ENCODE assay signal across 10 cellular contexts in the genomic region with DNA sequence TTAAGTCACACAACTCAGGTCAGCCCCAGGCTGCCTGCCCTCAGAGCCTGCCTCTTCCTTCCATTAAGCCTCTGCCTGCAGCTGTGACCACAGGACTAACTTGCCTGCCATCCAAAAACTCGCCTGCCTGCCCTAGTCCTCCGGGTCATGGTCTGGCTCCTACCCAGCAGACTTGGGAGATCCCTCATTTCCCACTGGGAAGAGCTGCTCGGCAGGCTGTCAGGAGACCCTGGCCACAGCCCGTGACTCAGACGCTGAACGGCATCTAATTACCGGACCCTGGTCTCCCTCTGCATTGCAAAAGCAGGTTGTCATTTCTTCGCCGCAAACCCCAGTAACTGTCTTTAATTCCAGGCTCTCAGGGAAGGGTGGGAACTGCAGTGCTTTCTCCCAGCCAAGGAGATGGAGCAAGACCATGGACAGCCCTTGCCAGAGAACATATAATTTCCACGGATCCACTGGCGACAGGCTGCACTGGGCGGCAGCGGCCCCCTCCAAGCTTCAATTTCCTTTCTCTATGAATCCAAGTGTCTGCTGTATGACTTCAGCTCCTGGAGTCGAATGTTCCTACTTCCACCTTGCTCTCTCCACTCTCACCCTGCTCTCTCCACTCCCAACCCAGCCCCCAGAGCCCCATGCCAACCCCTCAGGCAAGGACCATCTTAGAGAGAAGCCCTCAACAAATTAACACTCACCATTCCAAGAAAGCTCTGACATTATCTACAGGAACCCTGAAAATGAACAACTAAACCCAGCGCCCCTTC. TPM values are rescaled to one million over a fixed set of nuclear protein-coding genes. Genes with fewer than 3 reads are reported as not detected.
DNase-seq lines count a peak whose midpoint lies in the region; ATAC-seq and TF ChIP-seq lines count a peak whose summit lies in the region.
"Had no signal": no experiment of that assay in that cellular context is flagged by ENCODE, and none has a peak within 500 bp of the region (broad histone marks: within the 10 kb centered on the region; RNA-seq: fewer than 3 reads in every experiment).

No MANE protein-coding gene starts in this region.

- H3K36me3 Mint-ChIP-seq in CD8-positive, alpha-beta T cell: no peaks in the 10 kb centered on the region
- H3K36me3 Mint-ChIP-seq: activated naive CD8-positive, alpha-beta T cell; naive B cell had no signal

- DNase-seq in H4 (ENCODE audit: low spot score): peak; percentile 98
- peak; percentile 68 for DNase-seq in SKM-1 treated with dmso at 0.1 percent for 144 hours (lab: John Stamatoyannopoulos, UW; ENCODE audit: unreplicated experiment)
- DNase-seq in heart left ventricle: peak in 1 of 5 donors; percentile 48
- no peak for DNase-seq in NCI-H1436 (lab: John Stamatoyannopoulos, UW)
- no peak for DNase-seq in GM20000 (ENCODE audit: low spot score)
- no peak for DNase-seq in activated CD4-positive, alpha-beta T cell treated with anti-CD3 and anti-CD28 coated beads, Interleukin-2, amount 50 U/mL, for 4 hours
- DNase-seq in CD8-positive, alpha-beta T cell: no peak
- DNase-seq: naive B cell had no signal

- no peak overlapping the region for H3K4me3 Mint-ChIP-seq in CD8-positive, alpha-beta T cell
- H3K4me3 Mint-ChIP-seq: activated naive CD8-positive, alpha-beta T cell; naive B cell had no signal

- intact Hi-C loops in heart left ventricle (cut with DNase I): loop anchor here in 1 of 10 donors (10.0 kb wide), 1 partner anchor 68 kb away; no protein-coding TSS in a partner anchor
- intact Hi-C loops in CD8-positive, alpha-beta T cell (cut with DNase I, micrococcal nuclease): no loop called here

- POLR2A ChIA-PET in CD8-positive, alpha-beta T cell (lab: Charles Lee): no interaction called here

- peaks cover 2% of the 10 kb centered on the region for H3K4me1 Mint-ChIP-seq in CD8-positive, alpha-beta T cell (ENCODE audit: low read depth)

- ATAC-seq in heart left ventricle: peak in 2 of 4 donors; percentile 16 to 26
- no peak for ATAC-seq in CD8-positive, alpha-beta T cell

- no peak for TF ChIP-seq CTCF in heart left ventricle (IDR thresholded peaks at IDR 0.05)
- no peak for TF ChIP-seq CTCF in GM20000 (IDR thresholded peaks at IDR 0.05; ENCODE audit: extremely low read depth, missing control alignments)
- no peak for TF ChIP-seq CTCF in CD8-positive, alpha-beta T cell (IDR thresholded peaks at IDR 0.05)

- H3K9me3 Mint-ChIP-seq in CD8-positive, alpha-beta T cell: no peaks in the 10 kb centered on the region
- H3K9me3 Mint-ChIP-seq: naive B cell had no signal

- H3K27ac Mint-ChIP-seq in CD8-positive, alpha-beta T cell: no peak overlapping the region
- H3K27ac Mint-ChIP-seq: activated naive CD8-positive, alpha-beta T cell had no signal

- peak overlapping the region in 10 of 12 donors; percentile 24 to 93 (median 49) for H3K27ac ChIP-seq in heart left ventricle
- peak overlapping the region; percentile 79 for H3K27ac ChIP-seq in skeletal muscle tissue (ENCODE audit: low read depth, low read length)
- no peak overlapping the region for H3K27ac ChIP-seq in CD8-positive, alpha-beta T cell (ENCODE audit: low read depth, low read length)

- CTCF ChIA-PET in CD8-positive, alpha-beta T cell (lab: Charles Lee): interaction anchor here (0.6 to 1.1 kb wide), 2 partner anchors 17 to 157 kb away, joined by 3 to 4 read pairs; no protein-coding TSS in a partner anchor

- peak overlapping the region in 8 of 12 donors; percentile 5 to 48 (median 26) for H3K4me3 ChIP-seq in heart left ventricle
- H3K4me3 ChIP-seq in skeletal muscle tissue (ENCODE audit: low read length in 3 of 3): peak overlapping the region; percentile 26 to 63 (median 53)
- no peak overlapping the region for H3K4me3 ChIP-seq in CD8-positive, alpha-beta T cell (ENCODE audit: low read depth, low read length)

- H3K4me1 ChIP-seq in heart left ventricle (peaks cover 0 to 29% (median 2%) of the 10 kb centered on the region in 12 donors), skeletal muscle tissue (ENCODE audit: control insufficient read depth in 3 of 3, insufficient read depth in 3 of 3, low read length in 3 of 3) (peaks cover 20 to 35% (median 25%) of the 10 kb centered on the region in 3 donors)
- H3K4me1 ChIP-seq in CD8-positive, alpha-beta T cell (ENCODE audit: insufficient read depth, low read length): no peaks in the 10 kb centered on the region

- peak overlapping the region; percentile 36 to 71 (median 40) for H3K9ac ChIP-seq in skeletal muscle tissue (ENCODE audit: low read depth in 1 of 3, low read length in 3 of 3)

- H3K9me3 ChIP-seq in heart left ventricle (no peaks in the 10 kb centered on the region), skeletal muscle tissue (ENCODE audit: control insufficient read depth in 3 of 3, low read length in 3 of 3) (no peaks in the 10 kb centered on the region)
- no peaks in the 10 kb centered on the region for H3K9me3 ChIP-seq in CD8-positive, alpha-beta T cell (ENCODE audit: low read length)

- H3K36me3 ChIP-seq in heart left ventricle (peaks cover 0 to 13% (median 0%) of the 10 kb centered on the region in 9 donors), skeletal muscle tissue (ENCODE audit: control insufficient read depth in 3 of 3, insufficient read depth in 3 of 3, low read length in 3 of 3) (peaks cover 0 to 11% (median 3%) of the 10 kb centered on the region in 3 donors)
- H3K36me3 ChIP-seq in CD8-positive, alpha-beta T cell (ENCODE audit: insufficient read depth, low read length): no peaks in the 10 kb centered on the region

- no peak for TF ChIP-seq POLR2A in heart left ventricle (IDR thresholded peaks at IDR 0.05)

- 77 to 83% (median 81%) methylated on average over 13 to 15 of the region's 15 CpGs for WGBS in heart left ventricle, 4 donors

- peaks cover 7% of the 10 kb centered on the region for H3K27me3 Mint-ChIP-seq in CD8-positive, alpha-beta T cell (ENCODE audit: low read depth)
- H3K27me3 Mint-ChIP-seq: activated naive CD8-positive, alpha-beta T cell had no signal

- no peaks in the 10 kb centered on the region for H3K27me3 ChIP-seq in heart left ventricle
- no peaks in the 10 kb centered on the region for H3K27me3 ChIP-seq in skeletal muscle tissue (ENCODE audit: control insufficient read depth in 3 of 3, insufficient read depth in 3 of 3, low read length in 3 of 3)
- H3K27me3 ChIP-seq in CD8-positive, alpha-beta T cell (ENCODE audit: insufficient read depth, low read length): no peaks in the 10 kb centered on the region

RNA-seq across cellular contexts. Expression of a gene that starts 20.4 kb away (rescaled TPM):
- total RNA-seq in H4 (2014; rRNA removed; shearing (Covaris generic)): 0.55 and 2.1 TPM in 2 replicates
- total RNA-seq in heart left ventricle: 10 to 100 TPM in 2 of 9 donors, 1 to 10 TPM in 5, under 1 TPM in 2; 0.75 to 39.2 (median 2.9) TPM
- 1 to 10 TPM in 1 of 2 donors, under 1 TPM in 1; 0.91 to 2.8 TPM for polyA plus RNA-seq in heart left ventricle
- 29.7 TPM for total RNA-seq in skeletal muscle tissue
- not detected for total RNA-seq in CD8-positive, alpha-beta T cell

Comparison
In these comparisons a context has a peak if more than half of its experiments do, and no peak if none do; other contexts are left out.
1. DNase-seq: peak in H4 (single experiment) and SKM-1 treated with dmso at 0.1 percent for 144 hours (single experiment); none in NCI-H1436 (single experiment), GM20000 (single experiment), activated CD4-positive, alpha-beta T cell treated with anti-CD3 and anti-CD28 coated beads, Interleukin-2, amount 50 U/mL, for 4 hours (0 of 2) and CD8-positive, alpha-beta T cell (0 of 7).